Comparison of ENCODE assay signal across 4 cellular contexts in the genomic region with DNA sequence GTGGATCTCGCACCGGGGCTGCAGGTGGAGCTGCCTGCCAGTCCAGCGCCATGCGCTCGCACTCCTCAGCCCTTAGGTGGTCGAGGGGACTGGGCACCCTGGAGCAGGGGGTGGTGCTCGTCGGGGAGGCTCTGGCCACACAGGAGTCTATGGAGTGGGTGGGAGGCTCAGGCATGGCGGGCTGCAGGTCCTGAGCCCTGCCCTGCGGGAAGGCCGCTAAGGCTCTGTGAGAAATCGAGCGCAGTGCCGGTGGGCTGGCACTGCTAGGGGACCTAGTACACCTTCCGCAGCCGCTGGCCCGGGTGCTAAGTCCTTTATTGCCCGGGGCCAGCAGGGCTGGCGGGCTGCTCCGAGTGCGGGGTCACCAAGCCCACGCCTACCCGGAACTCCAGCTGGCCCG. TPM values are rescaled to one million over a fixed set of nuclear protein-coding genes. Genes with fewer than 3 reads are reported as not detected.
"Had no signal": no experiment of that assay in that cellular context is flagged by ENCODE, and none has a peak within 500 bp of the region (broad histone marks: within the 10 kb centered on the region; RNA-seq: fewer than 3 reads in every experiment).

No MANE protein-coding gene starts in this region.

RNA-seq across cellular contexts. Expression of gene TGIF2LX, which starts 43.9 kb away (rescaled TPM):
- total RNA-seq: LHCN-M2, M059J, MCF 10A, NCI-H460 had no signal
